Comparison of ENCODE assay signal across 6 cellular contexts in the genomic region with DNA sequence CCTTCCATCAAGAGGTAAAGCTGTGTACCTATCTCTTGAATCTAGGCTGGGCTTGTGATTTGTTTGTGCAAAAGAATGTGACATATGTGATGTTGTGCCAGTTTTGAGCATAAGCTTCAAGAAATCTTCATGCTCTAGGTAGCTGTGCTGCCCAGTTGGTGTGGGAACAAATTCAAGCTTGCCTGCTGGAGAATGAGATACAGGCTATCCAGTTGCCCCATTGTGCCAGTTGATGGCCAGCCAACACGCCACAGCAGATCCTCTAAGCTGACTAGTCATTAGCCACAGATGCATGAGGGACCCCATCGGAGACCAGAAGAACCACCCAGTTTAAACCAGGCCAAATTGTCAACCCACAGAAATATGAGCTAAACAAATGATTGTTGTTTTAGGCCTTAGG.
"Had no signal": no experiment of that assay in that cellular context is flagged by ENCODE, and none has a peak within 500 bp of the region (broad histone marks: within the 10 kb centered on the region; RNA-seq: fewer than 3 reads in every experiment).

No MANE protein-coding gene starts in this region.

- ATAC-seq: HepG2, K562 had no signal

- H3K4me3 ChIP-seq: K562 had no signal

- H3K27ac ChIP-seq: HL-60 had no signal

- DNase-seq: IMR-90, KBM-7, KG1 had no signal
